ENCODE assay signal across 23 cellular contexts in the genomic region with DNA sequence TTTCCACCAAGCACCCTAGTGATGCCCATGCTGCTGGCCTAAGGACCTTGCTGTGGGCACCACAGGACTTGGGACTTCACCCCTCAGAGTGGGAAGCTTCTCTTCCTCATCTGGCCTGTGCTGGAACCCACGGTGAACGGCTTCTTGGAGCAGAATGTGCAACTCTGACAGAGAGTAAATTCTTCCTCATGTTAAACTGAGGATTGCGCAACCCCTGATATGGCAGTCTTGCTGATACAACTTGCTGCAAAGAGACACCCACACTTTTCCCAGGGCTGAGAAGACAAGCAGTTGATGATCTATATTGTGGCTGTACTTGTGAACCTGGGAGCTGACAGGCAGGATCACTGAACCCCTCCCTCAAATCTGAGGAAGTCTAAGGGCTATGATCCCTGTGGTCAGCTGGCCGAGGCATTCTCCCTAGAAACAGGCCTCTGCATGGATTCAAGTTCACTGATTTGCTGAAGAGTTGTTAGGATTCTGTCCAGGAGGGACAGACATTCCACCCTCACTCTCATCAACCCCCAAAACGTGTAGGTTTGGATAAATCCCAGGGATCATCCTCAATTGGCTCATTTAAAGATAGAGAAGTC.
DNase-seq lines count a peak whose midpoint lies in the region; TF ChIP-seq lines count a peak whose summit lies in the region.
"Had no signal": no experiment of that assay in that cellular context is flagged by ENCODE, and none has a peak within 500 bp of the region (broad histone marks: within the 10 kb centered on the region; RNA-seq: fewer than 3 reads in every experiment).

No MANE protein-coding gene starts in this region.

- no peaks in the 10 kb centered on the region for H3K27me3 ChIP-seq in BLaER1 treated with 17β-estradiol and CSF1 and Interleukin-3, amounts not matched to agents 10 nM and 100 nM
- H3K27me3 ChIP-seq in hepatocyte (no peaks in the 10 kb centered on the region), MM.1S (replicated peaks; ENCODE audit: insufficient read depth, low read length) (no peaks in the 10 kb centered on the region)
- H3K27me3 ChIP-seq: dorsolateral prefrontal cortex, heart right ventricle, left lung had no signal

- H2AFZ ChIP-seq in hepatocyte (no peak overlapping the region), MM.1S (ENCODE audit: low read length) (no peak overlapping the region)

- peaks cover 0 to 10% (median 0%) of the 10 kb centered on the region in 11 experiments; a peak in 2 of 22 replicates for H3K9me3 ChIP-seq in BLaER1 treated with 17β-estradiol and CSF1 and Interleukin-3, amounts not matched to agents 10 nM and 100 nM (replicated peaks in 1 of 11)
- H3K9me3 ChIP-seq in hepatocyte (ENCODE audit: low read depth) (no peaks in the 10 kb centered on the region), MM.1S (replicated peaks; ENCODE audit: insufficient read depth, low read length) (no peaks in the 10 kb centered on the region)
- H3K9me3 ChIP-seq: heart right ventricle, left lung, thoracic aorta had no signal

- peaks cover 0 to 37% (median 0%) of the 10 kb centered on the region in 10 experiments; a peak in 8 of 20 replicates for H3K4me1 ChIP-seq in BLaER1 treated with 17β-estradiol and CSF1 and Interleukin-3, amounts not matched to agents 10 nM and 100 nM
- H3K4me1 ChIP-seq in hepatocyte (ENCODE audit: insufficient read depth) (no peaks in the 10 kb centered on the region), MM.1S (ENCODE audit: low read length) (no peaks in the 10 kb centered on the region)
- H3K4me1 ChIP-seq: heart right ventricle, left lung had no signal

- H3K4me1 Mint-ChIP-seq in progenitor cell of endocrine pancreas (ENCODE audit: low read depth): peaks cover 5% of the 10 kb centered on the region
- H3K4me1 Mint-ChIP-seq: nephron progenitor cell had no signal

- peaks cover 4% of the 10 kb centered on the region for H3K27me3 Mint-ChIP-seq in progenitor cell of endocrine pancreas
- H3K27me3 Mint-ChIP-seq: activated T-cell treated with anti-CD3 and anti-CD28 coated beads, Interleukin-2, amount 50 U/mL, for 24 hours; CD4-positive, alpha-beta T cell had no signal

- H3K4me3 ChIP-seq in BLaER1 treated with 17β-estradiol and CSF1 and Interleukin-3, amounts not matched to agents 10 nM and 100 nM: no peak overlapping the region
- H3K4me3 ChIP-seq in hepatocyte (no peak overlapping the region), MM.1S (ENCODE audit: low read length) (no peak overlapping the region)
- H3K4me3 ChIP-seq: dorsolateral prefrontal cortex, heart right ventricle, left lung, skin epidermis, thoracic aorta had no signal

- H3K79me2 ChIP-seq in hepatocyte (no peaks in the 10 kb centered on the region), MM.1S (ENCODE audit: low read length) (no peaks in the 10 kb centered on the region)

- H3K36me3 Mint-ChIP-seq in progenitor cell of endocrine pancreas (ENCODE audit: insufficient read depth): no peaks in the 10 kb centered on the region

- no peaks in the 10 kb centered on the region for H4K20me1 ChIP-seq in BLaER1 treated with 17β-estradiol and CSF1 and Interleukin-3, amounts not matched to agents 10 nM and 100 nM
- H4K20me1 ChIP-seq in hepatocyte (ENCODE audit: insufficient read depth, poor library complexity, severe bottlenecking) (no peaks in the 10 kb centered on the region), MM.1S (ENCODE audit: insufficient read depth, low read length) (no peaks in the 10 kb centered on the region)

- H3K9me3 Mint-ChIP-seq in progenitor cell of endocrine pancreas (ENCODE audit: low read depth): no peaks in the 10 kb centered on the region
- H3K9me3 Mint-ChIP-seq: activated T-cell treated with anti-CD3 and anti-CD28 coated beads, Interleukin-2, amount 50 U/mL, for 24 hours; H9; nephron progenitor cell had no signal

- peak overlapping the region in 3 of 11 experiments; percentile 32 to 75 (median 48); a peak in 5 of 22 replicates for H3K27ac ChIP-seq in BLaER1 treated with 17β-estradiol and CSF1 and Interleukin-3, amounts not matched to agents 10 nM and 100 nM
- no peak overlapping the region for H3K27ac ChIP-seq in hepatocyte
- no peak overlapping the region for H3K27ac ChIP-seq in MM.1S (ENCODE audit: low read length)
- H3K27ac ChIP-seq: dorsolateral prefrontal cortex, left lung, thoracic aorta had no signal

- TF ChIP-seq CTCF in hepatocyte (IDR thresholded peaks at IDR 0.05; ENCODE audit: poor library complexity) (no peak), MM.1S (IDR thresholded peaks at IDR 0.05; ENCODE audit: low read length) (no peak), progenitor cell of endocrine pancreas (IDR thresholded peaks at IDR 0.05; ENCODE audit: unreplicated experiment) (no peak)

- no peaks in the 10 kb centered on the region for H3K9me2 ChIP-seq in hepatocyte (replicated peaks; ENCODE audit: insufficient read depth)
- H3K9me2 ChIP-seq in MM.1S (replicated peaks; ENCODE audit: insufficient read depth, low read length): no peaks in the 10 kb centered on the region

- no peaks in the 10 kb centered on the region for H3K36me3 ChIP-seq in BLaER1 treated with 17β-estradiol and CSF1 and Interleukin-3, amounts not matched to agents 10 nM and 100 nM
- H3K36me3 ChIP-seq in hepatocyte (replicated peaks; ENCODE audit: insufficient read depth, low read depth) (no peaks in the 10 kb centered on the region), MM.1S (replicated peaks; ENCODE audit: insufficient read depth, low read length) (no peaks in the 10 kb centered on the region)
- H3K36me3 ChIP-seq: heart right ventricle, left lung, thoracic aorta had no signal

- H3K4me2 ChIP-seq in BLaER1 treated with 17β-estradiol and CSF1 and Interleukin-3, amounts not matched to agents 10 nM and 100 nM: peak overlapping the region in 6 of 11 experiments; percentile 11 to 75 (median 47); a peak in 7 of 22 replicates
- H3K4me2 ChIP-seq in hepatocyte: no peak overlapping the region
- H3K4me2 ChIP-seq in MM.1S (ENCODE audit: low read depth, low read length): no peak overlapping the region

- H3K27ac Mint-ChIP-seq in progenitor cell of endocrine pancreas: no peak overlapping the region
- H3K27ac Mint-ChIP-seq: activated CD8-positive, alpha-beta T cell treated with anti-CD3 and anti-CD28 coated beads, Interleukin-2, amount 10 ng/mL, durations not matched to agents 7 days and 5 days; activated T-cell treated with anti-CD3 and anti-CD28 coated beads, Interleukin-2, amount 50 U/mL, for 24 hours; CD4-positive, alpha-beta T cell; H9; nephron progenitor cell had no signal

- 72% methylated on average over 5 of the region's 5 CpGs for WGBS in hepatocyte (ENCODE audit: low lambda C conversion rate, missing lambda C conversion rate)

- DNase-seq in HuH-7 (ENCODE audit: low spot score) (peak; percentile 2), T1000 (lab: John Stamatoyannopoulos, UW) (peak; percentile 12), hepatocyte (ENCODE audit: low spot score) (peak; percentile 56), MM.1S (no peak), NCI-H1694 treated with DMSO at 0.1 percent for 48 hours (lab: John Stamatoyannopoulos, UW) (no peak), progenitor cell of endocrine pancreas (ENCODE audit: low spot score, unreplicated experiment) (no peak)
- DNase-seq in stimulated activated CD4-positive, alpha-beta T cell treated with anti-CD3 and anti-CD28 coated beads, Interleukin-1b, Interleukin-23, amount 100 ng/mL, for 48 hours: no peak
- DNase-seq: activated CD8-positive, alpha-beta T cell treated with anti-CD3 and anti-CD28 coated beads, Interleukin-2, amount 10 ng/mL, durations not matched to agents 7 days and 5 days; activated naive CD4-positive, alpha-beta T cell treated with Interleukin-2 at 50 U/mL for 16 hours; activated T-cell treated with anti-CD3 and anti-CD28 coated beads, Interleukin-2, amount 50 U/mL, for 24 hours; CD4-positive, alpha-beta T cell; H9; heart right ventricle; left lung; NCI-H1436; NCI-H526; nephron progenitor cell; posterior cingulate gyrus; stimulated activated naive CD4-positive, alpha-beta T cell had no signal

- no peak overlapping the region for H3K4me3 Mint-ChIP-seq in progenitor cell of endocrine pancreas (ENCODE audit: low read depth)
- H3K4me3 Mint-ChIP-seq: activated CD8-positive, alpha-beta T cell treated with anti-CD3 and anti-CD28 coated beads, Interleukin-2, amount 10 ng/mL, durations not matched to agents 7 days and 5 days; activated T-cell treated with anti-CD3 and anti-CD28 coated beads, Interleukin-2, amount 50 U/mL, for 24 hours; CD4-positive, alpha-beta T cell; H9; nephron progenitor cell had no signal

- H3K9ac ChIP-seq in BLaER1 treated with 17β-estradiol and CSF1 and Interleukin-3, amounts not matched to agents 10 nM and 100 nM: peak overlapping the region in 1 of 11 experiments; percentile 54; a peak in 3 of 22 replicates
- H3K9ac ChIP-seq in MM.1S (ENCODE audit: low read length): no peak overlapping the region

- H3F3A ChIP-seq in MM.1S (ENCODE audit: insufficient read depth, low read length): no peaks in the 10 kb centered on the region

Comparison
In these comparisons a context has a peak if more than half of its experiments do, and no peak if none do; other contexts are left out.
1. H3K4me2 ChIP-seq: peak in BLaER1 treated with 17β-estradiol and CSF1 and Interleukin-3, amounts not matched to agents 10 nM and 100 nM (6 of 11); none in hepatocyte (single experiment) and MM.1S (single experiment).
2. DNase-seq: peak in HuH-7 (single experiment), T1000 (single experiment) and hepatocyte (single experiment); none in MM.1S (single experiment), NCI-H1694 treated with DMSO at 0.1 percent for 48 hours (single experiment), stimulated activated CD4-positive, alpha-beta T cell treated with anti-CD3 and anti-CD28 coated beads, Interleukin-1b, Interleukin-23, amount 100 ng/mL, for 48 hours (single experiment) and progenitor cell of endocrine pancreas (single experiment).